10 cellular contexts compared by ENCODE assay signal in the genomic region with DNA sequence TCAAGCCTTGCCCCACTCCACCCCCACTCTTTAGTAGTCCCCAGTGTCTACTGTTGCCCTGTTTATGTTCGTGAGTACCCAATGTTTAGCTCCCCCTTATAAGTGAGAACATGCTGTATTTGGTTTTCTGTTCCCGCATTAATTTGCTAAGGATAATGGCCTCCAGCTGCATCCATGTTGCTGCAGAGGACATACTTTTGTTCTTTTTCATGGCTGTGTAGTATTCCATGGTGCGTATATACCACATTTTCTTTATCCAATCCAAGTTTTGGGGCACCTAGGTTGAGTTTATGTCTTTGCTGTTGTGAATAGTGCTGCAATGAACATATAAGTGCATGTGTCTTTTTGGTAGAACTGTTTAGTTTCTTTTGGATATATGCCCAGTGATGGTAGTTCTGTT. TPM values are rescaled to one million over a fixed set of nuclear protein-coding genes. Genes with fewer than 3 reads are reported as not detected.
"Had no signal": no experiment of that assay in that cellular context is flagged by ENCODE, and none has a peak within 500 bp of the region (broad histone marks: within the 10 kb centered on the region; RNA-seq: fewer than 3 reads in every experiment).

No MANE protein-coding gene starts in this region.

- H3K4me2 ChIP-seq: GM23338 had no signal

- H2AFZ ChIP-seq: GM23248, GM23338 had no signal

- FAIRE-seq: H54 had no signal

- H3K4me1 ChIP-seq: HAP-1 had no signal

- H3K36me3 ChIP-seq: HAP-1 had no signal

- DNase-seq: GM23248, GOT3, H7, H9, HCEC 1CT, HFFc6 had no signal

- H3K27ac ChIP-seq: GM23248 had no signal

- H3K9ac ChIP-seq: GM23248 had no signal

- ATAC-seq: GM23338, HCT116 had no signal

- H3K4me3 ChIP-seq: GM23248, GM23338, HAP-1 had no signal

- H3K9me3 ChIP-seq: HAP-1 had no signal

RNA-seq across cellular contexts. Expression of gene FXYD6, which starts 16.2 kb away (rescaled TPM):
- total RNA-seq: GM23248, HFFc6 had no signal
- polyA plus RNA-seq: GM23248 had no signal

RNA-seq across cellular contexts. Expression of gene TMPRSS13, which starts 36.6 kb away (rescaled TPM):
- total RNA-seq: GM23248, HFFc6 had no signal
- polyA plus RNA-seq: GM23248, GM23338 had no signal
